In the genomic region with DNA sequence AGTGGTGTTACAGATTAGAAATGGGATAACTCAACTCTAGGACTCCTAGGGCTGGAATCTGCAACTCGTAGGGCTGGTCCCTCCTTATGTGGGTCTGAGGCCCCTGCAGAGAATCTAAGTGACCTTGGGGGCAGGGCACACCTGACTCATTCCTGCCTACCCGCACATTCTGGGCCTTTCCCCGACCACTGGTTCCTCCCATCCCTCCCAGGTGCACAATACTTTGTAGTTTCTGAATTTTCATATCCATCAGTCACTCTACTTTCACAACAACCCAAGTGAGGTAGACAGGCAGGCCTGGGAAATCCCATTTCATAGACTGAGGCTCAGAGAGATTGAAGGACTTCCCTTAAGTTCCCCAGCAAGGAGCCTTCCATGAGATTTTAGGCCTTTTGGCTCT, we compare ENCODE assay signal across 10 cellular contexts. TPM values are rescaled to one million over a fixed set of nuclear protein-coding genes. Genes with fewer than 3 reads are reported as not detected.
DNase-seq lines count a peak whose midpoint lies in the region; ATAC-seq and TF ChIP-seq lines count a peak whose summit lies in the region.
"Had no signal": no experiment of that assay in that cellular context is flagged by ENCODE, and none has a peak within 500 bp of the region (broad histone marks: within the 10 kb centered on the region; RNA-seq: fewer than 3 reads in every experiment).

No MANE protein-coding gene starts in this region.

- no peak overlapping the region for H3K4me2 ChIP-seq in mammary epithelial cell (ENCODE audit: insufficient read depth, low read depth, low read length)

- no TSS peak for BruUV-seq in mammary epithelial cell (replicated peaks; lab: Mats Ljungman, UMichigan)

- no peak overlapping the region; the same call in 1 of the 2 replicates for H3K4me3 ChIP-seq in GM06990 (replicated peaks; ENCODE audit: low read depth, low read length)
- no peak overlapping the region for H3K4me3 ChIP-seq in mammary epithelial cell (replicated peaks in 1 of 3; ENCODE audit: insufficient read depth in 1 of 3, low read depth in 2 of 3, low read length in 3 of 3)

- H3K36me3 ChIP-seq in GM06990 (ENCODE audit: control insufficient read depth, insufficient read depth, low read length) (peaks cover 10% of the 10 kb centered on the region), mammary epithelial cell (ENCODE audit: insufficient read depth, low read length) (no peaks in the 10 kb centered on the region)

- no peaks in the 10 kb centered on the region for H3K79me2 ChIP-seq in mammary epithelial cell (ENCODE audit: insufficient read depth, low read length)

- H3K9ac ChIP-seq in mammary epithelial cell (ENCODE audit: insufficient read depth, low read length): no peak overlapping the region

- WGBS in mammary epithelial cell (ENCODE audit: low coverage, missing lambda C conversion rate): 58% methylated on average over 3 of the region's 3 CpGs

- no peak overlapping the region for H2AFZ ChIP-seq in mammary epithelial cell (ENCODE audit: low read depth, low read length)

- dilution Hi-C loops in mammary epithelial cell (cut with HindIII; ENCODE audit: low sequenced_read_pairs): no loop called here

- H3K4me1 ChIP-seq in mammary epithelial cell (ENCODE audit: insufficient read depth, low read length): peaks cover 49% of the 10 kb centered on the region

- H3K9me3 ChIP-seq in mammary epithelial cell (replicated peaks; ENCODE audit: insufficient read depth, low read length): no peaks in the 10 kb centered on the region

- TF ChIP-seq CTCF in GM06990 (IDR thresholded peaks at IDR 0.05; ENCODE audit: insufficient read depth, low read length, poor library complexity, severe bottlenecking) (no peak), mammary epithelial cell (conservative IDR thresholded peaks at IDR 0.05 in 1 of 2, IDR thresholded peaks at IDR 0.05 in 1 of 2; ENCODE audit: extremely low read depth in 1 of 2, insufficient read depth in 1 of 2, low read depth in 1 of 2, low read length in 2 of 2) (no peak)

- in situ Hi-C loops in mammary epithelial cell (cut with MboI; ENCODE audit: low sequenced_read_pairs in 2 of 2) (no loop called here), ACHN (cut with HindIII; ENCODE audit: low pct_ligation_motif_present, low pct_unique_long_range_greater_than_20kb, low sequenced_read_pairs) (no loop called here)

- H3K27me3 ChIP-seq in GM06990 (replicated peaks; ENCODE audit: control insufficient read depth, insufficient read depth, low read length) (no peaks in the 10 kb centered on the region), mammary epithelial cell (ENCODE audit: insufficient read depth, low read length) (no peaks in the 10 kb centered on the region)

- H4K20me1 ChIP-seq in mammary epithelial cell (ENCODE audit: insufficient read depth, low read length): no peaks in the 10 kb centered on the region

- CTCF ChIA-PET in mammary epithelial cell (lab: Charles Lee; ENCODE audit: low non-redundant PET): no interaction called here

- peak; percentile 71 for DNase-seq in GM06990 (ENCODE audit: extremely low read depth, insufficient read length)
- peak; percentile 84 for DNase-seq in mammary epithelial cell
- DNase-seq in 8988T: no peak
- no peak for DNase-seq in NCI-H1436 treated with DMSO at 0.1 percent for 48 hours (lab: John Stamatoyannopoulos, UW)
- no peak for DNase-seq in ACHN
- no peak for DNase-seq in NCI-H748 treated with DMSO at 0.1 percent for 48 hours (lab: John Stamatoyannopoulos, UW)
- DNase-seq: central memory CD4-positive, alpha-beta T cell; COR-L47 had no signal

- ATAC-seq in GM19035 (IDR thresholded peaks at IDR 0.05; ENCODE audit: unreplicated experiment) (peak; percentile 50), HG02938 (IDR thresholded peaks at IDR 0.05; ENCODE audit: unreplicated experiment) (peak; percentile 53)

- H3K27ac ChIP-seq in mammary epithelial cell (ENCODE audit: insufficient read depth, low read depth, low read length): peak overlapping the region; percentile 14

- intact Hi-C loops in mammary epithelial cell (cut with micrococcal nuclease): no loop called here

RNA-seq across cellular contexts. Expression of a gene that starts 1.5 kb away (rescaled TPM):
- 10 to 100 TPM; 11.3 to 17.6 TPM for total RNA-seq in mammary epithelial cell
- polyA plus RNA-seq in mammary epithelial cell: 12.3 TPM
- 23.6 TPM for polyA minus RNA-seq in mammary epithelial cell

RNA-seq across cellular contexts. Expression of a gene that starts 34.5 kb away (rescaled TPM):
- total RNA-seq in mammary epithelial cell: 10 to 100 TPM in 1 of 2 donors, 1 to 10 TPM in 1; 9.0 to 12.9 TPM
- polyA plus RNA-seq in mammary epithelial cell: 0.87 TPM
- polyA minus RNA-seq in mammary epithelial cell: not detected

Comparison
In these comparisons a context has a peak if more than half of its experiments do, and no peak if none do; other contexts are left out.
1. DNase-seq: peak in GM06990 (single experiment) and mammary epithelial cell (single experiment); none in 8988T (single experiment), NCI-H1436 treated with DMSO at 0.1 percent for 48 hours (single experiment), ACHN (single experiment) and NCI-H748 treated with DMSO at 0.1 percent for 48 hours (single experiment).